ENCODE assay signal across 15 cellular contexts in the genomic region with DNA sequence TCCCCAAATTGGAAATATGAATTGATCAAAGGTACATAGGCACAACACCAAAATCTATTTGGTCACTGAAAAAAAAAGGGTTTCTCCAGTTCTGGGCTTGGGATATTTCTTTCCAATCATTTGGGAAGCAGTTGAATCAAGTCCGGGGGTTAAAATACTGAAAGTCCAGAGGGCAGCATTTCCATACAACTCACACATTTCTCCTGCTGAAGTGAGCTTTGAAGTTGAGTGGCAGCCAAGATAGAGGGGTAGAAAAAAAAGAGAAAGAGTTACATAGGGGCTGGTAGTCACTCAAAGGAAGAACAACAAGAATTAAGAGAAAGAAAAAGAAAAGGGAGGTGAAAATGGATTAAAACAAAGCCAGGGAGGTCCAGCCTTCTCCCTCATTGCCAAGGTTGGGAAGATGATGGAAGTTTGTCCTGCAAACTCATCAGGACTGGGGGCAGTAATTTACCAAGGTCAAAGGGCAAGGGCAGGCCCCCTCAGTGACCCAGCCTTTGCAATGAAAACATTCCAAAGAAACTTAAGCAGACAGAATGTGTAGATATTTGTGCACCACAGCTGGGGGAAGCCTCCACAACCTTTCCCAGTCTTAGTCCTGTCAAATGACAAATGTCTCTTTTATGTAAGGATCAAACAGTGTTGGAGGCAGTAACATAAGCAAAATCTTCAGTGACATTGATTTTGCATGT.
DNase-seq lines count a peak whose midpoint lies in the region; ATAC-seq and TF ChIP-seq lines count a peak whose summit lies in the region.
"Had no signal": no experiment of that assay in that cellular context is flagged by ENCODE, and none has a peak within 500 bp of the region (broad histone marks: within the 10 kb centered on the region; RNA-seq: fewer than 3 reads in every experiment).

No MANE protein-coding gene starts in this region.

- peaks cover 9% of the 10 kb centered on the region for H3K9me3 Mint-ChIP-seq in natural killer cell treated with Interleukin-12 subunit alpha and Interleukin-12 subunit beta and Interleukin-15 and Interleukin-18, amount 100 ng/mL, for 72 hours
- peaks cover 4% of the 10 kb centered on the region in 2 donors for H3K9me3 Mint-ChIP-seq in natural killer cell
- peaks cover 5% of the 10 kb centered on the region for H3K9me3 Mint-ChIP-seq in activated T-helper 17 cell treated with anti-CD3 and anti-CD28 coated beads, Interleukin-2, amount 50 U/mL, for 72 hours
- H3K9me3 Mint-ChIP-seq: activated naive CD4-positive, alpha-beta T cell treated with anti-CD3 and anti-CD28 coated beads, Interleukin-2, amount 50 U/mL, for 24 hours had no signal

- TF ChIP-seq EP300 in gastroesophageal sphincter (IDR thresholded peaks at IDR 0.05) = no peak

- TF ChIP-seq CTCF in natural killer cell (IDR thresholded peaks at IDR 0.05) (no peak), gastroesophageal sphincter (IDR thresholded peaks at IDR 0.05) (no peak), GM13976 (IDR thresholded peaks at IDR 0.05; ENCODE audit: borderline replicate concordance, control extremely low read depth, extremely low read depth, insufficient read depth, missing control alignments) (no peak)

- 57 to 83% methylated on average over 1 of the region's 1 CpG for WGBS in gastroesophageal sphincter (ENCODE audit: low coverage in 1 of 2), 2 donors

- intact Hi-C loops in natural killer cell (cut with micrococcal nuclease) = no loop called here

- no peak for ATAC-seq in natural killer cell treated with Interleukin-12 subunit alpha and Interleukin-12 subunit beta and Interleukin-15 and Interleukin-18, amount 100 ng/mL, for 72 hours
- no peak for ATAC-seq in natural killer cell
- no peak for ATAC-seq in activated T-helper 17 cell treated with anti-CD3 and anti-CD28 coated beads, Interleukin-2, amount 50 U/mL, for 72 hours (replicated peaks)
- no peak for ATAC-seq in gastroesophageal sphincter

- TF ChIP-seq POLR2A in gastroesophageal sphincter (IDR thresholded peaks at IDR 0.05) = no peak

- peak overlapping the region; percentile 1 to 40 for H3K27ac Mint-ChIP-seq in natural killer cell treated with Interleukin-12 subunit alpha and Interleukin-12 subunit beta and Interleukin-15 and Interleukin-18, amount 100 ng/mL, for 72 hours
- peak overlapping the region in 1 of 2 donors; percentile 36 for H3K27ac Mint-ChIP-seq in natural killer cell
- peak overlapping the region; percentile 78 for H3K27ac Mint-ChIP-seq in activated T-helper 17 cell treated with anti-CD3 and anti-CD28 coated beads, Interleukin-2, amount 50 U/mL, for 72 hours
- H3K27ac Mint-ChIP-seq: activated naive CD4-positive, alpha-beta T cell treated with anti-CD3 and anti-CD28 coated beads, Interleukin-2, amount 50 U/mL, for 24 hours had no signal

- DNase-seq in natural killer cell treated with Interleukin-12 subunit alpha and Interleukin-12 subunit beta and Interleukin-15 and Interleukin-18, amount 100 ng/mL, for 72 hours (ENCODE audit: low spot score) = no peak
- DNase-seq in natural killer cell (no peak), NCI-H1436 treated with DMSO at 0.1 percent for 48 hours (lab: John Stamatoyannopoulos, UW) (no peak), GM13976 (ENCODE audit: low spot score) (no peak)
- no peak for DNase-seq in stimulated activated CD4-positive, alpha-beta T cell treated with anti-CD3 and anti-CD28 coated beads, Interleukin-2, amount 100 ng/mL, for 24 hours
- DNase-seq: activated CD4-positive, alpha-beta T cell treated with anti-CD3 and anti-CD28 coated beads, Interleukin-2, amount 50 U/mL, for 48 hours; DND-41; NCI-H1092 treated with DMSO at 0.1 percent for 48 hours; NCI-H510A; pancreas; uterus had no signal

- H3K27ac ChIP-seq in muscle layer of duodenum (ENCODE audit: low read length) = peak overlapping the region; percentile 12
- peak overlapping the region in 2 of 4 donors; percentile 12 to 27 for H3K27ac ChIP-seq in gastroesophageal sphincter
- H3K27ac ChIP-seq: uterus had no signal

- H3K4me3 ChIP-seq in muscle layer of duodenum (ENCODE audit: low read depth in 1 of 2, low read length in 2 of 2) (no peak overlapping the region), gastroesophageal sphincter (no peak overlapping the region)
- H3K4me3 ChIP-seq: pancreas, uterus had no signal

- H3K9me3 ChIP-seq in muscle layer of duodenum (ENCODE audit: control insufficient read depth in 1 of 2, low read length in 2 of 2) (no peaks in the 10 kb centered on the region), gastroesophageal sphincter (no peaks in the 10 kb centered on the region)
- H3K9me3 ChIP-seq: pancreas, uterus had no signal

- no peaks in the 10 kb centered on the region for H3K36me3 ChIP-seq in muscle layer of duodenum (ENCODE audit: control insufficient read depth in 1 of 2, insufficient read depth in 2 of 2, low read length in 2 of 2)
- no peaks in the 10 kb centered on the region for H3K36me3 ChIP-seq in gastroesophageal sphincter
- H3K36me3 ChIP-seq: pancreas, uterus had no signal

- peaks cover 4% of the 10 kb centered on the region for H3K36me3 Mint-ChIP-seq in natural killer cell treated with Interleukin-12 subunit alpha and Interleukin-12 subunit beta and Interleukin-15 and Interleukin-18, amount 100 ng/mL, for 72 hours
- peaks cover 7% of the 10 kb centered on the region for H3K36me3 Mint-ChIP-seq in natural killer cell
- peaks cover 9% of the 10 kb centered on the region for H3K36me3 Mint-ChIP-seq in activated T-helper 17 cell treated with anti-CD3 and anti-CD28 coated beads, Interleukin-2, amount 50 U/mL, for 72 hours (ENCODE audit: low read depth)
- H3K36me3 Mint-ChIP-seq: activated naive CD4-positive, alpha-beta T cell treated with anti-CD3 and anti-CD28 coated beads, Interleukin-2, amount 50 U/mL, for 24 hours had no signal

- H3K4me1 Mint-ChIP-seq in natural killer cell treated with Interleukin-12 subunit alpha and Interleukin-12 subunit beta and Interleukin-15 and Interleukin-18, amount 100 ng/mL, for 72 hours (ENCODE audit: low read depth in 2 of 2) = peaks cover 39 to 44% of the 10 kb centered on the region in 2 donors
- peaks cover 43 to 55% of the 10 kb centered on the region in 2 donors for H3K4me1 Mint-ChIP-seq in natural killer cell
- H3K4me1 Mint-ChIP-seq in activated T-helper 17 cell treated with anti-CD3 and anti-CD28 coated beads, Interleukin-2, amount 50 U/mL, for 72 hours = peaks cover 32% of the 10 kb centered on the region

- H3K4me1 ChIP-seq in muscle layer of duodenum (ENCODE audit: control insufficient read depth in 1 of 2, insufficient read depth in 2 of 2, low read length in 2 of 2) = no peaks in the 10 kb centered on the region
- peaks cover 0 to 12% (median 3%) of the 10 kb centered on the region in 3 donors for H3K4me1 ChIP-seq in gastroesophageal sphincter
- H3K4me1 ChIP-seq: pancreas, uterus had no signal

- in situ Hi-C loops in GM13976 (cut with MboI; ENCODE audit: low sequenced_read_pairs, unreplicated experiment) = loop anchor here (10.0 kb wide), 1 partner anchor 154 kb away; no protein-coding TSS in a partner anchor

- H3K4me3 Mint-ChIP-seq in natural killer cell treated with Interleukin-12 subunit alpha and Interleukin-12 subunit beta and Interleukin-15 and Interleukin-18, amount 100 ng/mL, for 72 hours = no peak overlapping the region
- no peak overlapping the region for H3K4me3 Mint-ChIP-seq in natural killer cell
- peak overlapping the region; percentile 46 for H3K4me3 Mint-ChIP-seq in activated T-helper 17 cell treated with anti-CD3 and anti-CD28 coated beads, Interleukin-2, amount 50 U/mL, for 72 hours
- H3K4me3 Mint-ChIP-seq: activated naive CD4-positive, alpha-beta T cell treated with anti-CD3 and anti-CD28 coated beads, Interleukin-2, amount 50 U/mL, for 24 hours had no signal

- H3K27me3 Mint-ChIP-seq in natural killer cell treated with Interleukin-12 subunit alpha and Interleukin-12 subunit beta and Interleukin-15 and Interleukin-18, amount 100 ng/mL, for 72 hours = peaks cover 0 to 3% of the 10 kb centered on the region in 2 donors
- no peaks in the 10 kb centered on the region for H3K27me3 Mint-ChIP-seq in natural killer cell (ENCODE audit: low read depth in 2 of 2)
- no peaks in the 10 kb centered on the region for H3K27me3 Mint-ChIP-seq in activated T-helper 17 cell treated with anti-CD3 and anti-CD28 coated beads, Interleukin-2, amount 50 U/mL, for 72 hours
- H3K27me3 Mint-ChIP-seq: activated naive CD4-positive, alpha-beta T cell treated with anti-CD3 and anti-CD28 coated beads, Interleukin-2, amount 50 U/mL, for 24 hours had no signal

- H3K27me3 ChIP-seq in muscle layer of duodenum (ENCODE audit: low read depth, low read length) (no peaks in the 10 kb centered on the region), gastroesophageal sphincter (no peaks in the 10 kb centered on the region)
- H3K27me3 ChIP-seq: pancreas, uterus had no signal
